ENCODE assay signal across 18 cellular contexts in the genomic region with DNA sequence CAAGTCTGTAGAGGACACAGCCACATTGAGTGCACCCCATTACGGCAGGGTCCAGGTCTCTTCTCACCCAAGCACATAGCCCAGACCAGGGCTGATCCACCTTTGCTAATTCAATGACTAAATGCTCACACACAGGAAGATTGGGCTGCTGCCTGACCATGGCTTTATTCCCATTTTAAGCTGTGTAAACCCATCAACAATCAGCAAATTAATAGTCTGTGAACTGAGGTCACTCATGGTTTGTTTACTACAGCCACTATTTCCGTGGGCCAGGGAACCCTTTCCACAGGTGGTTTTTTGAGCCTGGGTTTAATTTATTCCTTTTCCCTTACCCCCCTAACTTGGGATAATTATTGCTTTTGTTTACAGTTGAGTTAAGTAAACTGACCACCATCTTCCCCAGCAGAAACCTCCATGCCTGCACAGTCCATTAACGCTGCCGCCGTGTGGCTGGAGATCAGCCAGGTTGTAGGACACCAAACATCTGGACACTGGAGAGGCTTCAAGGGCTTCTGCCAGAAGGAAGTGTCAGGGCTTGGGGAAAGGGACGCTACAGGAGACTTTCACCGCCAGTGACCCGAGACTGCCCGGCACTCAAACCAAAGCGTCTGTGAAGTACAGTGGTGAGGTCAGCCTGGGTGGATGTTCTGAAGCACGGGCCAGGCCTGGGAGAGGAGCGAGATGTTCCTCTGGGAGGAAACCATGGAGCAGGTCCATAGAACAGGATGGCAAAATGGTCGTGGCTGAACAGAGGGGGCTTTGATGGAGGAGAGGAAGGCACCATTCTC.
DNase-seq lines count a peak whose midpoint lies in the region; ATAC-seq, FAIRE-seq and TF ChIP-seq lines count a peak whose summit lies in the region.
"Had no signal": no experiment of that assay in that cellular context is flagged by ENCODE, and none has a peak within 500 bp of the region (broad histone marks: within the 10 kb centered on the region; RNA-seq: fewer than 3 reads in every experiment).

No MANE protein-coding gene starts in this region.

- peaks cover 0 to 9% of the 10 kb centered on the region in 2 donors for H3K27me3 Mint-ChIP-seq in stimulated activated naive B cell treated with anti-CD40 and anti-IgM and Interleukin-4, amounts not matched to agents 10 μg/mL and 1 μg/mL and 100 μg/mL, for 72 hours

- no peaks in the 10 kb centered on the region for H3K36me3 Mint-ChIP-seq in stimulated activated naive B cell treated with anti-CD40 and anti-IgM and Interleukin-4, amounts not matched to agents 10 μg/mL and 1 μg/mL and 100 μg/mL, for 72 hours
- H3K36me3 Mint-ChIP-seq: activated naive CD8-positive, alpha-beta T cell treated with anti-CD3 and anti-CD28 coated beads, Interleukin-2, amount 10 ng/mL, durations not matched to agents 7 days and 5 days; CD4-positive, alpha-beta memory T cell; natural killer cell treated with Interleukin-12 subunit alpha and Interleukin-12 subunit beta and Interleukin-15 and Interleukin-18, amount 100 ng/mL, for 72 hours; stimulated activated memory B cell treated with anti-CD40 and anti-IgM and Interleukin-4, amounts not matched to agents 10 μg/mL and 1 μg/mL and 100 μg/mL, for 72 hours had no signal

- ATAC-seq in left lobe of liver (peak; percentile 36), omental fat pad (ENCODE audit: low FRiP score) (no peak)
- no peak for ATAC-seq in stimulated activated naive B cell treated with anti-CD40 and anti-IgM and Interleukin-4, amounts not matched to agents 10 μg/mL and 1 μg/mL and 100 μg/mL, for 72 hours (replicated peaks)
- ATAC-seq: activated T-helper 17 cell treated with anti-CD3 and anti-CD28 coated beads, Interleukin-2, amount 50 U/mL, for 72 hours; stimulated activated memory B cell treated with anti-CD40 and anti-IgM and Interleukin-4, amounts not matched to agents 10 μg/mL and 1 μg/mL and 100 μg/mL, for 72 hours had no signal

- H3K4me3 Mint-ChIP-seq in stimulated activated naive B cell treated with anti-CD40 and anti-IgM and Interleukin-4, amounts not matched to agents 10 μg/mL and 1 μg/mL and 100 μg/mL, for 72 hours = no peak overlapping the region
- H3K4me3 Mint-ChIP-seq: activated naive CD8-positive, alpha-beta T cell treated with anti-CD3 and anti-CD28 coated beads, Interleukin-2, amount 10 ng/mL, durations not matched to agents 7 days and 5 days; activated T-helper 17 cell treated with anti-CD3 and anti-CD28 coated beads, Interleukin-2, amount 50 U/mL, for 72 hours; CD4-positive, alpha-beta memory T cell; natural killer cell treated with Interleukin-12 subunit alpha and Interleukin-12 subunit beta and Interleukin-15 and Interleukin-18, amount 100 ng/mL, for 72 hours; stimulated activated memory B cell treated with anti-CD40 and anti-IgM and Interleukin-4, amounts not matched to agents 10 μg/mL and 1 μg/mL and 100 μg/mL, for 72 hours had no signal

- FAIRE-seq in D721Med (lab: Jason Lieb, UNC) = no peak
- FAIRE-seq: GM12891 had no signal

- TF ChIP-seq CTCF in omental fat pad (IDR thresholded peaks at IDR 0.05) (no peak), D721Med (IDR thresholded peaks at IDR 0.05; ENCODE audit: insufficient read depth, missing control alignments) (no peak)

- DNase-seq in NCI-H146 treated with DMSO at 0.1 percent for 48 hours (lab: John Stamatoyannopoulos, UW; ENCODE audit: unreplicated experiment) (peak; percentile 32), RPMI7951 (ENCODE audit: low read depth) (peak; percentile 64), left lobe of liver (ENCODE audit: low spot score) (no peak), germinal center (ENCODE audit: low spot score) (no peak), omental fat pad (ENCODE audit: low spot score) (no peak), D721Med (ENCODE audit: insufficient read length, low spot score) (no peak)
- DNase-seq in stimulated activated naive B cell treated with anti-CD40 and anti-IgM and Interleukin-4, amounts not matched to agents 10 μg/mL and 1 μg/mL and 100 μg/mL, for 72 hours = no peak
- DNase-seq: activated naive CD8-positive, alpha-beta T cell treated with anti-CD3 and anti-CD28 coated beads, Interleukin-2, amount 10 ng/mL, durations not matched to agents 7 days and 5 days; CD4-positive, alpha-beta memory T cell; effector memory CD4-positive, alpha-beta T cell; esophagus squamous epithelium; kidney glomerular epithelial cell; NCI-H187; NCI-H345 had no signal

- H3K9me3 Mint-ChIP-seq in stimulated activated naive B cell treated with anti-CD40 and anti-IgM and Interleukin-4, amounts not matched to agents 10 μg/mL and 1 μg/mL and 100 μg/mL, for 72 hours = peaks cover 13 to 14% of the 10 kb centered on the region in 2 donors
- H3K9me3 Mint-ChIP-seq: natural killer cell treated with Interleukin-12 subunit alpha and Interleukin-12 subunit beta and Interleukin-15 and Interleukin-18, amount 100 ng/mL, for 72 hours had no signal

- H3K4me1 Mint-ChIP-seq in stimulated activated naive B cell treated with anti-CD40 and anti-IgM and Interleukin-4, amounts not matched to agents 10 μg/mL and 1 μg/mL and 100 μg/mL, for 72 hours = no peaks in the 10 kb centered on the region
- H3K4me1 Mint-ChIP-seq: activated naive CD8-positive, alpha-beta T cell treated with anti-CD3 and anti-CD28 coated beads, Interleukin-2, amount 10 ng/mL, durations not matched to agents 7 days and 5 days; activated T-helper 17 cell treated with anti-CD3 and anti-CD28 coated beads, Interleukin-2, amount 50 U/mL, for 72 hours; CD4-positive, alpha-beta memory T cell; stimulated activated memory B cell treated with anti-CD40 and anti-IgM and Interleukin-4, amounts not matched to agents 10 μg/mL and 1 μg/mL and 100 μg/mL, for 72 hours had no signal

- peak overlapping the region; percentile 53 for H3K27ac Mint-ChIP-seq in stimulated activated naive B cell treated with anti-CD40 and anti-IgM and Interleukin-4, amounts not matched to agents 10 μg/mL and 1 μg/mL and 100 μg/mL, for 72 hours
- H3K27ac Mint-ChIP-seq: activated naive CD8-positive, alpha-beta T cell treated with anti-CD3 and anti-CD28 coated beads, Interleukin-2, amount 10 ng/mL, durations not matched to agents 7 days and 5 days; activated T-helper 17 cell treated with anti-CD3 and anti-CD28 coated beads, Interleukin-2, amount 50 U/mL, for 72 hours; CD4-positive, alpha-beta memory T cell; natural killer cell treated with Interleukin-12 subunit alpha and Interleukin-12 subunit beta and Interleukin-15 and Interleukin-18, amount 100 ng/mL, for 72 hours; stimulated activated memory B cell treated with anti-CD40 and anti-IgM and Interleukin-4, amounts not matched to agents 10 μg/mL and 1 μg/mL and 100 μg/mL, for 72 hours had no signal

Comparison
In these comparisons a context has a peak if more than half of its experiments do, and no peak if none do; other contexts are left out.
1. DNase-seq: peak in NCI-H146 treated with DMSO at 0.1 percent for 48 hours (single experiment) and RPMI7951 (single experiment); none in left lobe of liver (single experiment), stimulated activated naive B cell treated with anti-CD40 and anti-IgM and Interleukin-4, amounts not matched to agents 10 μg/mL and 1 μg/mL and 100 μg/mL, for 72 hours (single experiment), germinal center (single experiment), omental fat pad (single experiment) and D721Med (single experiment).